1 cellular context compared by ENCODE assay signal in the genomic region with DNA sequence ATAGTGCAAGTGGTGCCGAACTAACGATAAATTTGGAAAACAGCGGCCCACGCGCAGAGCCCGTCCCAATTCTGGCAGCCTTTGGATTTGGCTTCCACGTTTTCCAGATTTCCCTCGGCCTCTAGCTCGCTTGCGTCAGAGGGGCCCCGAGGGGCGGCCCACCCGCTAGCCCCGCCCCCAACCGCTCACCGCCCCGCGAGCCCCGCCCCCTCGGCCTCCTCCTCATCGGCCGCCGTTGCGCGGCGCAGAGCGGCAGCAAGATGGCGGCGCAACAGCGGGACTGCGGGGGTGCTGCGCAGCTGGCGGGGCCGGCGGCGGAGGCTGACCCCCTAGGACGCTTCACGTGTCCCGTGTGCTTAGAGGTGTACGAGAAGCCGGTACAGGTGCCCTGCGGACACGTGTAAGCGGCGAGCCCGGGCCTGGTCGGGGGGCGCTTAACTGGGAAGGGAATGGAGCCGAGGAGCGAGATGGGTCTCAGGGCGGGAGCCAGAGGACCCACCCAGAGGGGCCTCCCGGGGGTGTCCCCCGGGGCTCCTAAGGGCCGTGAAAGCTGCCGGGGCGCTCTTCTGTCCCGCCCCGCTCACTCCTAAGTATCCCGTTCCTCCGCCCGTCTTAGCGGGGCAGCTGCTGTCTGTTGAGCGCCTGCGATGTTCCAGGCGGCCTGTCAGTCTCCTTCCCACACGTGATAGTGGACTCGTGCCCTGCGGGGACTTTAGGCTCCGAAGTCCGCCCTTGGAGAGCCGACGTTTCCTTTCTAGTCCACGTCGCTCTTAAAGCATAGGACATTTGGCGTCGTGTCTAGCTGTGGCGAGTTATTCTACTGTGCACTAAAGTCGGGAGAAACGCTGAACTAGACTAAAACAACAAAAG.
TF ChIP-seq lines count a peak whose summit lies in the region.

TSS of gene RNF114 (plus strand) at position 245 of the 870 bp plus-strand sequence. CDS start at position 261, 16 bp downstream.

TF ChIP-seq in HepG2, 621 proteins besides CTCF, POLR2A, EP300 and RAD21 (continued from another document and continues in another):
- TF ChIP-seq, protein P1, sequence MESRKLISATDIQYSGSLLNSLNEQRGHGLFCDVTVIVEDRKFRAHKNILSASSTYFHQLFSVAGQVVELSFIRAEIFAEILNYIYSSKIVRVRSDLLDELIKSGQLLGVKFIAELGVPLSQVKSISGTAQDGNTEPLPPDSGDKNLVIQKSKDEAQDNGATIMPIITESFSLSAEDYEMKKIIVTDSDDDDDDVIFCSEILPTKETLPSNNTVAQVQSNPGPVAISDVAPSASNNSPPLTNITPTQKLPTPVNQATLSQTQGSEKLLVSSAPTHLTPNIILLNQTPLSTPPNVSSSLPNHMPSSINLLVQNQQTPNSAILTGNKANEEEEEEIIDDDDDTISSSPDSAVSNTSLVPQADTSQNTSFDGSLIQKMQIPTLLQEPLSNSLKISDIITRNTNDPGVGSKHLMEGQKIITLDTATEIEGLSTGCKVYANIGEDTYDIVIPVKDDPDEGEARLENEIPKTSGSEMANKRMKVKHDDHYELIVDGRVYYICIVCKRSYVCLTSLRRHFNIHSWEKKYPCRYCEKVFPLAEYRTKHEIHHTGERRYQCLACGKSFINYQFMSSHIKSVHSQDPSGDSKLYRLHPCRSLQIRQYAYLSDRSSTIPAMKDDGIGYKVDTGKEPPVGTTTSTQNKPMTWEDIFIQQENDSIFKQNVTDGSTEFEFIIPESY (CRISPR knock-in tag; IDR thresholded peaks at IDR 0.05) = peak; percentile 21; the same call in 1 of the 2 replicates
- TF ChIP-seq ZNF510 (CRISPR knock-in tag; IDR thresholded peaks at IDR 0.05; ENCODE audit: low read depth) (no peak), ZNF670 (CRISPR knock-in tag; IDR thresholded peaks at IDR 0.05; ENCODE audit: borderline replicate concordance) (peak; percentile 72; the same call in 1 of the 2 replicates), POGK (CRISPR knock-in tag; conservative IDR thresholded peaks at IDR 0.05) (peak; percentile 89; the same call in 1 of the 2 replicates), MZF1 (CRISPR knock-in tag; IDR thresholded peaks at IDR 0.05; ENCODE audit: borderline replicate concordance) (0 out of 2 replicates have a peak, but pooled peaks have one; percentile 17), SRSF1 (optimal IDR thresholded peaks at IDR 0.05; ENCODE audit: low read depth, low read length) (peak; percentile 96), RAD51 (IDR thresholded peaks at IDR 0.05; ENCODE audit: borderline replicate concordance) (no peak), ZC3H4 (CRISPR knock-in tag; IDR thresholded peaks at IDR 0.05; ENCODE audit: borderline replicate concordance) (peak; percentile 27; the same call in 1 of the 2 replicates), MXD1 (CRISPR knock-in tag; IDR thresholded peaks at IDR 0.05) (peak; percentile 76; the same call in 1 of the 2 replicates), MBD4 (IDR thresholded peaks at IDR 0.05; ENCODE audit: borderline replicate concordance, low read length) (no peak), AKNA (CRISPR knock-in tag; IDR thresholded peaks at IDR 0.05; ENCODE audit: borderline replicate concordance) (no peak), CCDC6 (CRISPR knock-in tag; IDR thresholded peaks at IDR 0.05) (no peak), IRX3 (CRISPR knock-in tag; IDR thresholded peaks at IDR 0.05; ENCODE audit: borderline replicate concordance, low read depth) (peak; percentile 37; the same call in 1 of the 2 replicates), WIZ (CRISPR knock-in tag; IDR thresholded peaks at IDR 0.05) (no peak; the same call in 1 of the 2 replicates), TSC22D2 (CRISPR knock-in tag; IDR thresholded peaks at IDR 0.05; ENCODE audit: borderline replicate concordance) (peak; percentile 96), SCMH1 (CRISPR knock-in tag; IDR thresholded peaks at IDR 0.05; ENCODE audit: borderline replicate concordance) (no peak), GABPA (IDR thresholded peaks at IDR 0.05; ENCODE audit: low read depth, low read length) (no peak), GABPA (CRISPR knock-in tag; IDR thresholded peaks at IDR 0.05; ENCODE audit: low read depth) (peak; percentile 3; the same call in 1 of the 2 replicates), ZNF12 (CRISPR knock-in tag; IDR thresholded peaks at IDR 0.05) (peak; percentile 41), NFIC (IDR thresholded peaks at IDR 0.05; ENCODE audit: low read length) (no peak), ZNF225 (CRISPR knock-in tag; IDR thresholded peaks at IDR 0.05) (peak; percentile 90), PHB2 (IDR thresholded peaks at IDR 0.05; ENCODE audit: partially characterized antibody) (no peak), JARID2 (CRISPR knock-in tag; IDR thresholded peaks at IDR 0.05; ENCODE audit: insufficient replicate concordance) (no peak), CEBPB (IDR thresholded peaks at IDR 0.05; ENCODE audit: borderline replicate concordance, low read depth, low read length) (peak; percentile 91), CENPX (CRISPR knock-in tag; IDR thresholded peaks at IDR 0.05) (no peak), ZSCAN12 (CRISPR knock-in tag; IDR thresholded peaks at IDR 0.05) (peak; percentile 79), ZIK1 (CRISPR knock-in tag; IDR thresholded peaks at IDR 0.05; ENCODE audit: borderline replicate concordance, low read depth) (peak; percentile 94), ZMYM4 (CRISPR knock-in tag; IDR thresholded peaks at IDR 0.05) (peak; percentile 73), ZNF451 (CRISPR knock-in tag; IDR thresholded peaks at IDR 0.05) (peak; percentile 84), ZSCAN30 (CRISPR knock-in tag; IDR thresholded peaks at IDR 0.05) (0 out of 2 replicates have a peak, but pooled peaks have one; percentile 27), RBAK (CRISPR knock-in tag; IDR thresholded peaks at IDR 0.05) (no peak), ZFP62 (CRISPR knock-in tag; IDR thresholded peaks at IDR 0.05) (no peak), NR2C2 (CRISPR knock-in tag; IDR thresholded peaks at IDR 0.05; ENCODE audit: borderline replicate concordance) (peak; percentile 70), AGO2 (optimal IDR thresholded peaks at IDR 0.05; ENCODE audit: low read depth, low read length) (peak; percentile 93), RBFOX2 (IDR thresholded peaks at IDR 0.05; ENCODE audit: low read depth, low read length) (peak; percentile 97), PBX3 (CRISPR knock-in tag; IDR thresholded peaks at IDR 0.05; ENCODE audit: borderline replicate concordance) (peak; percentile 11; the same call in 1 of the 2 replicates)
- TF ChIP-seq, protein P2, sequence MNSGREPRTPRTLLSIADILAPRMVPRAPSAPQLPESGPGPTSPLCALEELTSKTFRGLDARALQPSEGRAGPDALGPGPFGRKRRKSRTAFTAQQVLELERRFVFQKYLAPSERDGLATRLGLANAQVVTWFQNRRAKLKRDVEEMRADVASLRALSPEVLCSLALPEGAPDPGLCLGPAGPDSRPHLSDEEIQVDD (CRISPR knock-in tag; IDR thresholded peaks at IDR 0.05; ENCODE audit: borderline replicate concordance) = no peak
- TF ChIP-seq, protein P3, sequence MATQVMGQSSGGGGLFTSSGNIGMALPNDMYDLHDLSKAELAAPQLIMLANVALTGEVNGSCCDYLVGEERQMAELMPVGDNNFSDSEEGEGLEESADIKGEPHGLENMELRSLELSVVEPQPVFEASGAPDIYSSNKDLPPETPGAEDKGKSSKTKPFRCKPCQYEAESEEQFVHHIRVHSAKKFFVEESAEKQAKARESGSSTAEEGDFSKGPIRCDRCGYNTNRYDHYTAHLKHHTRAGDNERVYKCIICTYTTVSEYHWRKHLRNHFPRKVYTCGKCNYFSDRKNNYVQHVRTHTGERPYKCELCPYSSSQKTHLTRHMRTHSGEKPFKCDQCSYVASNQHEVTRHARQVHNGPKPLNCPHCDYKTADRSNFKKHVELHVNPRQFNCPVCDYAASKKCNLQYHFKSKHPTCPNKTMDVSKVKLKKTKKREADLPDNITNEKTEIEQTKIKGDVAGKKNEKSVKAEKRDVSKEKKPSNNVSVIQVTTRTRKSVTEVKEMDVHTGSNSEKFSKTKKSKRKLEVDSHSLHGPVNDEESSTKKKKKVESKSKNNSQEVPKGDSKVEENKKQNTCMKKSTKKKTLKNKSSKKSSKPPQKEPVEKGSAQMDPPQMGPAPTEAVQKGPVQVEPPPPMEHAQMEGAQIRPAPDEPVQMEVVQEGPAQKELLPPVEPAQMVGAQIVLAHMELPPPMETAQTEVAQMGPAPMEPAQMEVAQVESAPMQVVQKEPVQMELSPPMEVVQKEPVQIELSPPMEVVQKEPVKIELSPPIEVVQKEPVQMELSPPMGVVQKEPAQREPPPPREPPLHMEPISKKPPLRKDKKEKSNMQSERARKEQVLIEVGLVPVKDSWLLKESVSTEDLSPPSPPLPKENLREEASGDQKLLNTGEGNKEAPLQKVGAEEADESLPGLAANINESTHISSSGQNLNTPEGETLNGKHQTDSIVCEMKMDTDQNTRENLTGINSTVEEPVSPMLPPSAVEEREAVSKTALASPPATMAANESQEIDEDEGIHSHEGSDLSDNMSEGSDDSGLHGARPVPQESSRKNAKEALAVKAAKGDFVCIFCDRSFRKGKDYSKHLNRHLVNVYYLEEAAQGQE (IDR thresholded peaks at IDR 0.05; ENCODE audit: borderline replicate concordance in 1 of 2, low read depth in 1 of 2, low read length in 2 of 2) = peak in 1 of 2 experiments; percentile 42; a peak in 1 of 4 replicates
- TF ChIP-seq, protein P4, sequence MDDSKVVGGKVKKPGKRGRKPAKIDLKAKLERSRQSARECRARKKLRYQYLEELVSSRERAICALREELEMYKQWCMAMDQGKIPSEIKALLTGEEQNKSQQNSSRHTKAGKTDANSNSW (CRISPR knock-in tag; IDR thresholded peaks at IDR 0.05; ENCODE audit: borderline replicate concordance) = 0 out of 2 replicates have a peak, but pooled peaks have one; percentile 51
- TF ChIP-seq, protein P5, sequence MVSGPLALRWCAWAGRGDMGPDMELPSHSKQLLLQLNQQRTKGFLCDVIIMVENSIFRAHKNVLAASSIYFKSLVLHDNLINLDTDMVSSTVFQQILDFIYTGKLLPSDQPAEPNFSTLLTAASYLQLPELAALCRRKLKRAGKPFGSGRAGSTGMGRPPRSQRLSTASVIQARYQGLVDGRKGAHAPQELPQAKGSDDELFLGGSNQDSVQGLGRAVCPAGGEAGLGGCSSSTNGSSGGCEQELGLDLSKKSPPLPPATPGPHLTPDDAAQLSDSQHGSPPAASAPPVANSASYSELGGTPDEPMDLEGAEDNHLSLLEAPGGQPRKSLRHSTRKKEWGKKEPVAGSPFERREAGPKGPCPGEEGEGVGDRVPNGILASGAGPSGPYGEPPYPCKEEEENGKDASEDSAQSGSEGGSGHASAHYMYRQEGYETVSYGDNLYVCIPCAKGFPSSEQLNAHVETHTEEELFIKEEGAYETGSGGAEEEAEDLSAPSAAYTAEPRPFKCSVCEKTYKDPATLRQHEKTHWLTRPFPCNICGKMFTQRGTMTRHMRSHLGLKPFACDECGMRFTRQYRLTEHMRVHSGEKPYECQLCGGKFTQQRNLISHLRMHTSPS (CRISPR knock-in tag; IDR thresholded peaks at IDR 0.05; ENCODE audit: low read depth) = no peak
- TF ChIP-seq, protein P6, sequence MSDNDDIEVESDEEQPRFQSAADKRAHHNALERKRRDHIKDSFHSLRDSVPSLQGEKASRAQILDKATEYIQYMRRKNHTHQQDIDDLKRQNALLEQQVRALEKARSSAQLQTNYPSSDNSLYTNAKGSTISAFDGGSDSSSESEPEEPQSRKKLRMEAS (IDR thresholded peaks at IDR 0.05) = peak; percentile 81
